Comparison of ENCODE assay signal across 1 cellular context in genomic region chr1:43666608-43667007, GRCh38.
TF ChIP-seq lines count a peak whose summit lies in the region.

No MANE protein-coding gene starts in this region.

TF ChIP-seq in WTC11, 78 proteins besides CTCF, POLR2A, EP300 and RAD21 (continued from another document):
- TF ChIP-seq, protein P1, sequence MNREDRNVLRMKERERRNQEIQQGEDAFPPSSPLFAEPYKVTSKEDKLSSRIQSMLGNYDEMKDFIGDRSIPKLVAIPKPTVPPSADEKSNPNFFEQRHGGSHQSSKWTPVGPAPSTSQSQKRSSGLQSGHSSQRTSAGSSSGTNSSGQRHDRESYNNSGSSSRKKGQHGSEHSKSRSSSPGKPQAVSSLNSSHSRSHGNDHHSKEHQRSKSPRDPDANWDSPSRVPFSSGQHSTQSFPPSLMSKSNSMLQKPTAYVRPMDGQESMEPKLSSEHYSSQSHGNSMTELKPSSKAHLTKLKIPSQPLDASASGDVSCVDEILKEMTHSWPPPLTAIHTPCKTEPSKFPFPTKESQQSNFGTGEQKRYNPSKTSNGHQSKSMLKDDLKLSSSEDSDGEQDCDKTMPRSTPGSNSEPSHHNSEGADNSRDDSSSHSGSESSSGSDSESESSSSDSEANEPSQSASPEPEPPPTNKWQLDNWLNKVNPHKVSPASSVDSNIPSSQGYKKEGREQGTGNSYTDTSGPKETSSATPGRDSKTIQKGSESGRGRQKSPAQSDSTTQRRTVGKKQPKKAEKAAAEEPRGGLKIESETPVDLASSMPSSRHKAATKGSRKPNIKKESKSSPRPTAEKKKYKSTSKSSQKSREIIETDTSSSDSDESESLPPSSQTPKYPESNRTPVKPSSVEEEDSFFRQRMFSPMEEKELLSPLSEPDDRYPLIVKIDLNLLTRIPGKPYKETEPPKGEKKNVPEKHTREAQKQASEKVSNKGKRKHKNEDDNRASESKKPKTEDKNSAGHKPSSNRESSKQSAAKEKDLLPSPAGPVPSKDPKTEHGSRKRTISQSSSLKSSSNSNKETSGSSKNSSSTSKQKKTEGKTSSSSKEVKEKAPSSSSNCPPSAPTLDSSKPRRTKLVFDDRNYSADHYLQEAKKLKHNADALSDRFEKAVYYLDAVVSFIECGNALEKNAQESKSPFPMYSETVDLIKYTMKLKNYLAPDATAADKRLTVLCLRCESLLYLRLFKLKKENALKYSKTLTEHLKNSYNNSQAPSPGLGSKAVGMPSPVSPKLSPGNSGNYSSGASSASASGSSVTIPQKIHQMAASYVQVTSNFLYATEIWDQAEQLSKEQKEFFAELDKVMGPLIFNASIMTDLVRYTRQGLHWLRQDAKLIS (CRISPR knock-in tag; IDR thresholded peaks at IDR 0.05; ENCODE audit: borderline replicate concordance), result no peak
- no peak for TF ChIP-seq SMAD3 (CRISPR knock-in tag; IDR thresholded peaks at IDR 0.05; ENCODE audit: borderline replicate concordance)
- TF ChIP-seq EMX1 (CRISPR knock-in tag; IDR thresholded peaks at IDR 0.05), result no peak
- TF ChIP-seq GTF2I (CRISPR knock-in tag; conservative IDR thresholded peaks at IDR 0.05), result no peak
- TF ChIP-seq MXD4 (CRISPR knock-in tag; IDR thresholded peaks at IDR 0.05; ENCODE audit: borderline replicate concordance), result no peak
- TF ChIP-seq NFE2L1 (CRISPR knock-in tag; IDR thresholded peaks at IDR 0.05), result no peak
- TF ChIP-seq, protein P2, sequence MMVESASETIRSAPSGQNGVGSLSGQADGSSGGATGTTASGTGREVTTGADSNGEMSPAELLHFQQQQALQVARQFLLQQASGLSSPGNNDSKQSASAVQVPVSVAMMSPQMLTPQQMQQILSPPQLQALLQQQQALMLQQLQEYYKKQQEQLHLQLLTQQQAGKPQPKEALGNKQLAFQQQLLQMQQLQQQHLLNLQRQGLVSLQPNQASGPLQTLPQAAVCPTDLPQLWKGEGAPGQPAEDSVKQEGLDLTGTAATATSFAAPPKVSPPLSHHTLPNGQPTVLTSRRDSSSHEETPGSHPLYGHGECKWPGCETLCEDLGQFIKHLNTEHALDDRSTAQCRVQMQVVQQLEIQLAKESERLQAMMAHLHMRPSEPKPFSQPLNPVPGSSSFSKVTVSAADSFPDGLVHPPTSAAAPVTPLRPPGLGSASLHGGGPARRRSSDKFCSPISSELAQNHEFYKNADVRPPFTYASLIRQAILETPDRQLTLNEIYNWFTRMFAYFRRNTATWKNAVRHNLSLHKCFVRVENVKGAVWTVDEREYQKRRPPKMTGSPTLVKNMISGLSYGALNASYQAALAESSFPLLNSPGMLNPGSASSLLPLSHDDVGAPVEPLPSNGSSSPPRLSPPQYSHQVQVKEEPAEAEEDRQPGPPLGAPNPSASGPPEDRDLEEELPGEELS (CRISPR knock-in tag; IDR thresholded peaks at IDR 0.05), result no peak
- TF ChIP-seq, protein P3, sequence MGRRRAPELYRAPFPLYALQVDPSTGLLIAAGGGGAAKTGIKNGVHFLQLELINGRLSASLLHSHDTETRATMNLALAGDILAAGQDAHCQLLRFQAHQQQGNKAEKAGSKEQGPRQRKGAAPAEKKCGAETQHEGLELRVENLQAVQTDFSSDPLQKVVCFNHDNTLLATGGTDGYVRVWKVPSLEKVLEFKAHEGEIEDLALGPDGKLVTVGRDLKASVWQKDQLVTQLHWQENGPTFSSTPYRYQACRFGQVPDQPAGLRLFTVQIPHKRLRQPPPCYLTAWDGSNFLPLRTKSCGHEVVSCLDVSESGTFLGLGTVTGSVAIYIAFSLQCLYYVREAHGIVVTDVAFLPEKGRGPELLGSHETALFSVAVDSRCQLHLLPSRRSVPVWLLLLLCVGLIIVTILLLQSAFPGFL (CRISPR knock-in tag; IDR thresholded peaks at IDR 0.05; ENCODE audit: borderline replicate concordance), result no peak
- TF ChIP-seq ZNF317 (CRISPR knock-in tag; IDR thresholded peaks at IDR 0.05; ENCODE audit: borderline replicate concordance, low read depth), result no peak
- TF ChIP-seq SP1 (CRISPR knock-in tag; conservative IDR thresholded peaks at IDR 0.05), result no peak
- TF ChIP-seq, protein P4, sequence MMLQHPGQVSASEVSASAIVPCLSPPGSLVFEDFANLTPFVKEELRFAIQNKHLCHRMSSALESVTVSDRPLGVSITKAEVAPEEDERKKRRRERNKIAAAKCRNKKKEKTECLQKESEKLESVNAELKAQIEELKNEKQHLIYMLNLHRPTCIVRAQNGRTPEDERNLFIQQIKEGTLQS (CRISPR knock-in tag; conservative IDR thresholded peaks at IDR 0.05), result no peak
- no peak for TF ChIP-seq ZNF138 (CRISPR knock-in tag; conservative IDR thresholded peaks at IDR 0.05)
